In the genomic region with DNA sequence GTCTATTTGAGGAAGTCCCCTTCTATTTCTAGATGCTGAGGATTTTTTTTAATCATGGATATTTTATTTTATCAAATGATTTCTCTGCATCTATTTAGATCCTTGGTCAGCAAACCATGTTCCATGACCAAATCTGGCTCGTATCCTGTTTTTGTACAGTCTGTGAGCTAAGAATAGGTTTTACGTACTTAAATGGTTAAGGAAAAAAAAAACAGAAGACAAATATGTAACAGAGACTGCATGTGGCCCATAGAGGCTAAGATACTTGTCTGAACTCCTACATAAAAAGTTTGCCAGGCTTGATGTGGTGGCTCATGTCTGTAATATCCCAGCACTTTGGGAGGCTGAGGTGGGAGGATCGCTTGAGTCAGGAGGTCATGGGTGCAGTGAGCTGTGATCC, we compare ENCODE assay signal across 7 cellular contexts. TPM values are rescaled to one million over a fixed set of nuclear protein-coding genes. Genes with fewer than 3 reads are reported as not detected.
A peak's percentile ranks its signal among the peaks of the same experiment; 100 is the strongest.
DNase-seq lines count a peak whose midpoint lies in the region; FAIRE-seq and TF ChIP-seq lines count a peak whose summit lies in the region.
"Not testable (repeated sequence)": the region's sequence is repeated elsewhere in the genome, so short reads cannot be mapped to it uniquely, and the experiment has no call there.
"Had no signal": no experiment of that assay in that cellular context is flagged by ENCODE, and none has a peak within 500 bp of the region (broad histone marks: within the 10 kb centered on the region; RNA-seq: fewer than 3 reads in every experiment).

No MANE protein-coding gene starts in this region.

- POLR2A ChIA-PET in endothelial cell of umbilical vein (lab: Charles Lee): not testable (repeated sequence)

- not testable (repeated sequence) for H3F3A ChIP-seq in smooth muscle cell (ENCODE audit: low read depth)

- DNase-seq in astrocyte of the spinal cord (ENCODE audit: low read depth, low spot score) (peak; percentile 1), choroid plexus epithelial cell (ENCODE audit: low read depth) (peak; percentile 33), endothelial cell of umbilical vein (ENCODE audit: low read depth, low spot score) (peak; percentile 51), fibroblast of pulmonary artery (ENCODE audit: low read depth) (peak; percentile 2)
- DNase-seq in mesothelial cell of epicardium (ENCODE audit: low spot score in 2 of 2, unreplicated experiment in 2 of 2); smooth muscle cell (lab: John Stamatoyannopoulos, UW; ENCODE audit: unreplicated experiment): not testable (repeated sequence)

- FAIRE-seq in endothelial cell of umbilical vein (lab: Jason Lieb, UNC): not testable (repeated sequence)

- not testable (repeated sequence) for H2AFZ ChIP-seq in endothelial cell of umbilical vein (ENCODE audit: low read depth, low read length); smooth muscle cell (ENCODE audit: low read depth)

- H3K4me3 ChIP-seq in astrocyte of the spinal cord (ENCODE audit: low read depth, low read length); choroid plexus epithelial cell (ENCODE audit: low read depth, low read length); endothelial cell of umbilical vein (replicated peaks in 1 of 3; ENCODE audit: insufficient read depth in 1 of 3, low read depth in 1 of 3, low read length in 3 of 3); fibroblast of pulmonary artery (replicated peaks; ENCODE audit: low read depth, low read length); smooth muscle cell: not testable (repeated sequence)

- CTCF ChIA-PET in endothelial cell of umbilical vein (lab: Charles Lee): not testable (repeated sequence)

- 89% methylated on average over 3 of the region's 3 CpGs for whole genome bisulfite sequencing in smooth muscle cell (ENCODE audit: low lambda C conversion rate)

- H3K4me3 Mint-ChIP-seq in mesothelial cell of epicardium: not testable (repeated sequence)

- not testable (repeated sequence) for BruUV-seq in endothelial cell of umbilical vein (replicated peaks; lab: Mats Ljungman, UMichigan)

- H3K9me3 Mint-ChIP-seq in mesothelial cell of epicardium: not testable (repeated sequence)

- H3K27me3 ChIP-seq in endothelial cell of umbilical vein (ENCODE audit: control insufficient read depth in 2 of 2, insufficient read depth in 2 of 2, low read length in 2 of 2); smooth muscle cell (ENCODE audit: low read depth): not testable (repeated sequence)

- not testable (repeated sequence) for H3K79me2 ChIP-seq in endothelial cell of umbilical vein (ENCODE audit: control insufficient read depth, insufficient read depth, low read length); smooth muscle cell (ENCODE audit: low read depth)

- H3K36me3 ChIP-seq in endothelial cell of umbilical vein (ENCODE audit: control insufficient read depth in 2 of 2, extremely low read depth in 1 of 2, insufficient read depth in 2 of 2, low read length in 2 of 2); smooth muscle cell (ENCODE audit: low read depth): not testable (repeated sequence)

- not testable (repeated sequence) for H3K9me1 ChIP-seq in endothelial cell of umbilical vein (replicated peaks; ENCODE audit: control insufficient read depth, extremely low read depth, insufficient read depth, low read length)

- H3K9ac ChIP-seq in endothelial cell of umbilical vein (replicated peaks; ENCODE audit: extremely low read depth, insufficient read depth, low read length); smooth muscle cell (ENCODE audit: low read depth): not testable (repeated sequence)

- TF ChIP-seq POLR2A in endothelial cell of umbilical vein (IDR thresholded peaks at IDR 0.05; ENCODE audit: low read depth, low read length): not testable (repeated sequence)

- H3K36me3 Mint-ChIP-seq in mesothelial cell of epicardium: peaks cover 16% of the 10 kb centered on the region

- H3K4me1 ChIP-seq in endothelial cell of umbilical vein (ENCODE audit: control insufficient read depth, extremely low read depth, insufficient read depth, low read length); smooth muscle cell (ENCODE audit: low read depth): not testable (repeated sequence)

- not testable (repeated sequence) for H4K20me1 ChIP-seq in endothelial cell of umbilical vein (replicated peaks; ENCODE audit: control insufficient read depth, extremely low read depth, insufficient read depth, low read length); smooth muscle cell (ENCODE audit: low read depth)

- intact Hi-C loops in endothelial cell of umbilical vein (cut with micrococcal nuclease): not testable (repeated sequence)

- not testable (repeated sequence) for H3K27me3 Mint-ChIP-seq in mesothelial cell of epicardium (ENCODE audit: low read depth)

- not testable (repeated sequence) for TF ChIP-seq CTCF in astrocyte of the spinal cord (IDR thresholded peaks at IDR 0.05; ENCODE audit: low read depth, low read length); choroid plexus epithelial cell (conservative IDR thresholded peaks at IDR 0.05; ENCODE audit: low read depth, low read length); endothelial cell of umbilical vein (IDR thresholded peaks at IDR 0.05; ENCODE audit: extremely low read depth in 1 of 2, insufficient read depth in 1 of 2, low read depth in 1 of 2, low read length in 2 of 2); fibroblast of pulmonary artery (IDR thresholded peaks at IDR 0.05; ENCODE audit: low read length, missing control alignments); mesothelial cell of epicardium (IDR thresholded peaks at IDR 0.05; ENCODE audit: unreplicated experiment); smooth muscle cell (IDR thresholded peaks at IDR 0.05; ENCODE audit: borderline replicate concordance, insufficient read depth, poor library complexity, severe bottlenecking)

- in situ Hi-C loops in astrocyte of the spinal cord (cut with HindIII; ENCODE audit: low sequenced_read_pairs): not testable (repeated sequence)

- not testable (repeated sequence) for H3K4me1 Mint-ChIP-seq in mesothelial cell of epicardium

- not testable (repeated sequence) for H3K4me2 ChIP-seq in endothelial cell of umbilical vein (ENCODE audit: insufficient read depth, low read length); smooth muscle cell

- dilution Hi-C loops in endothelial cell of umbilical vein (cut with MboI; ENCODE audit: extremely low pct_ligation_motif_present, low sequenced_read_pairs): not testable (repeated sequence)

- peak overlapping the region; percentile 66 for H3K27ac Mint-ChIP-seq in mesothelial cell of epicardium

- not testable (repeated sequence) for H3K27ac ChIP-seq in endothelial cell of umbilical vein (ENCODE audit: insufficient read depth, low read depth, low read length)
- H3K27ac ChIP-seq in smooth muscle cell (ENCODE audit: low read depth): peak overlapping the region; percentile 28

- H3K9me3 ChIP-seq in endothelial cell of umbilical vein (replicated peaks; ENCODE audit: control insufficient read depth, insufficient read depth, low read length); smooth muscle cell (replicated peaks; ENCODE audit: low read depth): not testable (repeated sequence)

RNA-seq across cellular contexts. Expression of a gene that starts 31.4 kb away (rescaled TPM):
- total RNA-seq in endothelial cell of umbilical vein (58.3 and 61.5 TPM in 2 replicates), mesothelial cell of epicardium (54.0 to 56.5 TPM (median 54.0 TPM) in 3 replicates), smooth muscle cell (33.8 and 39.7 TPM in 2 replicates)
- polyA plus RNA-seq in endothelial cell of umbilical vein (18.9 and 21.9 TPM in 2 replicates), smooth muscle cell (8.4 and 11.9 TPM in 2 replicates)
- polyA plus RNA-seq in endothelial cell of umbilical vein (2011; cell fraction: cytosol; rRNA removed): 17.6 and 18.7 TPM in 2 replicates
- 35.9 and 50.6 TPM in 2 replicates for polyA plus RNA-seq in endothelial cell of umbilical vein (2011; cell fraction: nucleus; rRNA removed)
- 20.1 and 27.6 TPM in 2 replicates for polyA plus RNA-seq in endothelial cell of umbilical vein (2012)
- 77.9 and 87.2 TPM in 2 replicates for polyA minus RNA-seq in endothelial cell of umbilical vein
- polyA minus RNA-seq in endothelial cell of umbilical vein (2011; cell fraction: cytosol; rRNA and poly(A)+ RNA removed): 39.4 TPM
- 107 and 121 TPM in 2 replicates for polyA minus RNA-seq in endothelial cell of umbilical vein (2011; cell fraction: nucleus; rRNA and poly(A)+ RNA removed)

RNA-seq across cellular contexts. Expression of a gene that starts 45.9 kb away (rescaled TPM):
- total RNA-seq in endothelial cell of umbilical vein: 37.3 TPM in 2 replicates
- polyA plus RNA-seq in endothelial cell of umbilical vein: 38.6 and 39.6 TPM in 2 replicates
- 25.8 and 31.1 TPM in 2 replicates for polyA plus RNA-seq in endothelial cell of umbilical vein (2011; cell fraction: cytosol; rRNA removed)
- 113 and 116 TPM in 2 replicates for polyA plus RNA-seq in endothelial cell of umbilical vein (2011; cell fraction: nucleus; rRNA removed)
- polyA plus RNA-seq in endothelial cell of umbilical vein (2012): 18.1 and 27.2 TPM in 2 replicates
- polyA minus RNA-seq in endothelial cell of umbilical vein: 53.1 and 66.4 TPM in 2 replicates
- polyA minus RNA-seq in endothelial cell of umbilical vein (2011; cell fraction: cytosol; rRNA and poly(A)+ RNA removed): not detected
- polyA minus RNA-seq in endothelial cell of umbilical vein (2011; cell fraction: nucleus; rRNA and poly(A)+ RNA removed): 53.2 and 69.2 TPM in 2 replicates
- 25.1 to 27.3 TPM (median 27.1 TPM) in 3 replicates for total RNA-seq in mesothelial cell of epicardium
- total RNA-seq in smooth muscle cell: 9.4 and 13.0 TPM in 2 replicates
- polyA plus RNA-seq in smooth muscle cell: 4.6 and 5.1 TPM in 2 replicates
- polyA plus RNA-seq: GM23248 had no signal
